25 cellular contexts compared by ENCODE assay signal in the genomic region with DNA sequence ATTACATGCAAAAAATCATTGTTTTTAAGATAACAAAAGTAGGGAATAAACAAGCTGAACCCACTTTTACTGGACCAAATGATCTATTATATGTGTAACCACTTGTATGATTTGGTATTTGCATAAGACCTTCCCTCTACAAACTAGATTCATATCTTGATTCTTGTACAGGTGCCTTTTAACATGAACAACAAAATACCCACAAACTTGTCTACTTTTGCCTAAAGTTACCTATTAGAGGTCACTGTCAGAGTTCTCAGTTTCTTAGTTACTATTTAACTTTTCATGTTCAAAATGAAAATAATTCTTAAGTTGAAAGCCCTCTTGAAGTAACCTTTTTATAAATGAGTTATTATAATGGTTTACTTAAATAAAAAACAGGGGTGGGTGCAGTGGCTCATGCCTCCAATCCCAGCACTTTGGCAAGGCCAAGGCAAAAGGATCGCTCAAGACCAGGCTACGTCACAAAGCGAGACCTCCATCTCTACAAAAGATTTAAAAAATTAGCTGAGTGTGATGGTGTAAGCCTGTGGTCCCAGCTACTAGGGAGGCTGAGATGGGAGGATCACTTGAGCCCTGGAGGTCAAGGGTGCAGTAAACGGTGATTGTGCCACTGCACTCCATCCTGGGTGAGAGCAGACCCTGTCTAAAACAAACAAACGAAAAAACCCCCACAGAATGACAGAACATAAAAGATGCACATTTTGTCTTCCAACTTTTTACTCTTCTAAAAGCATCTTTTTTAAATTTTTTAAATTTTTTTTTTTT. TPM values are rescaled to one million over a fixed set of nuclear protein-coding genes. Genes with fewer than 3 reads are reported as not detected.
DNase-seq lines count a peak whose midpoint lies in the region; ATAC-seq, FAIRE-seq and TF ChIP-seq lines count a peak whose summit lies in the region.
"Had no signal": no experiment of that assay in that cellular context is flagged by ENCODE, and none has a peak within 500 bp of the region (broad histone marks: within the 10 kb centered on the region; RNA-seq: fewer than 3 reads in every experiment).

No MANE protein-coding gene starts in this region.

- TF ChIP-seq CTCF in osteocyte (IDR thresholded peaks at IDR 0.05) = no peak

- no peak overlapping the region for H3K27ac Mint-ChIP-seq in osteocyte (ENCODE audit: unreplicated experiment)
- H3K27ac Mint-ChIP-seq: B cell; CD4-positive, alpha-beta T cell; T-helper 17 cell had no signal

- FAIRE-seq in GM19239 (lab: Jason Lieb, UNC) = peak; percentile 85
- FAIRE-seq: D721Med, G401.6, GM12891 had no signal

- H3K4me1 Mint-ChIP-seq in osteocyte (ENCODE audit: unreplicated experiment) = no peaks in the 10 kb centered on the region

- peak; percentile 51 for ATAC-seq in GM21786 (IDR thresholded peaks at IDR 0.05; ENCODE audit: unreplicated experiment)
- ATAC-seq in HG03354 (IDR thresholded peaks at IDR 0.05; ENCODE audit: poor library complexity, severe bottlenecking, unreplicated experiment) = peak; percentile 78
- ATAC-seq: HCT116, T-helper 17 cell had no signal

- no peak for DNase-seq in GM19239 (ENCODE audit: insufficient read length, low spot score)
- peak; percentile 19 for DNase-seq in osteocyte (ENCODE audit: extremely low spot score, unreplicated experiment)
- no peak for DNase-seq in stimulated activated CD4-positive, alpha-beta T cell treated with anti-CD3 and anti-CD28 coated beads, Interleukin-12 subunit alpha, Interleukin-12 subunit beta, amount 100 ng/mL, for 4 hours
- no peak for DNase-seq in COLO829 (ENCODE audit: low spot score)
- DNase-seq in cortex of kidney (lab: John Stamatoyannopoulos, UW) = no peak
- no peak for DNase-seq in effector CD8-positive, alpha-beta T cell (lab: John Stamatoyannopoulos, UW)
- DNase-seq: ACHN; CD4-positive, alpha-beta T cell; DMS79 treated with DMSO at 0.1 percent for 48 hours; Karpas-422; MM.1S; NCI-H1105 treated with DMSO at 0.1 percent for 48 hours; NCI-H1930; NCI-H2171 treated with DMSO at 0.1 percent for 48 hours; NCI-H774; Peyer's patch; SHP77 treated with DMSO at 0.1 percent for 48 hours; T-helper 17 cell had no signal

- no peak overlapping the region for H3K4me3 Mint-ChIP-seq in osteocyte (ENCODE audit: unreplicated experiment)
- H3K4me3 Mint-ChIP-seq: B cell; CD4-positive, alpha-beta T cell had no signal

- no peaks in the 10 kb centered on the region for H3K27me3 Mint-ChIP-seq in osteocyte (ENCODE audit: unreplicated experiment)
- H3K27me3 Mint-ChIP-seq: B cell; CD4-positive, alpha-beta T cell; T-helper 17 cell had no signal

- peaks cover 46% of the 10 kb centered on the region for H3K36me3 Mint-ChIP-seq in osteocyte (ENCODE audit: unreplicated experiment)

- no peaks in the 10 kb centered on the region for H3K9me3 Mint-ChIP-seq in osteocyte (ENCODE audit: unreplicated experiment)
- H3K9me3 Mint-ChIP-seq: CD4-positive, alpha-beta T cell had no signal

RNA-seq across cellular contexts. Expression of a gene that starts 16.0 kb away (rescaled TPM):
- 40.0 and 51.9 TPM in 2 replicates for total RNA-seq in osteocyte

RNA-seq across cellular contexts. Expression of a gene that starts 19.5 kb away (rescaled TPM):
- total RNA-seq in osteocyte = 0.24 and 0.54 TPM in 2 replicates

RNA-seq across cellular contexts. Expression of a gene that starts 19.7 kb away (rescaled TPM):
- 0.81 and 0.86 TPM in 2 replicates for total RNA-seq in osteocyte

RNA-seq across cellular contexts. Expression of a gene that starts 25.7 kb away (rescaled TPM):
- total RNA-seq in osteocyte = 31.6 and 32.8 TPM in 2 replicates
